1 cellular context compared by ENCODE assay signal in genomic region chr15:31464216-31465082, GRCh38.
TF ChIP-seq lines count a peak whose summit lies in the region.

No MANE protein-coding gene starts in this region.

TF ChIP-seq in IMR-90, 13 proteins besides CTCF, POLR2A, EP300 and RAD21 (continued from another document):
- TF ChIP-seq ELK1 (IDR thresholded peaks at IDR 0.05; ENCODE audit: borderline replicate concordance, low read depth, low read length) (no peak), MXI1 (IDR thresholded peaks at IDR 0.05; ENCODE audit: borderline replicate concordance, low read depth, low read length) (no peak), MAZ (IDR thresholded peaks at IDR 0.05; ENCODE audit: borderline replicate concordance, low read depth, low read length) (no peak), CHD1 (IDR thresholded peaks at IDR 0.05; ENCODE audit: low read depth, low read length) (no peak)
